8 cellular contexts compared by ENCODE assay signal in genomic region chrX:13652256-13653021, GRCh38. TPM values are rescaled to one million over a fixed set of nuclear protein-coding genes. Genes with fewer than 3 reads are reported as not detected.
DNase-seq lines count a peak whose midpoint lies in the region; ATAC-seq and TF ChIP-seq lines count a peak whose summit lies in the region.

No MANE protein-coding gene starts in this region.

- H3K4me1 ChIP-seq in DND-41 (ENCODE audit: insufficient read depth, low read length) (peaks cover 22% of the 10 kb centered on the region), spleen (peaks cover 9 to 31% (median 15%) of the 10 kb centered on the region in 6 donors)

- TF ChIP-seq POLR2A in spleen (IDR thresholded peaks at IDR 0.05) = no peak

- H3K4me3 ChIP-seq in DND-41 (ENCODE audit: low read depth in 1 of 2, low read length in 2 of 2) = peak overlapping the region; percentile 27 to 61; a peak in 3 of 4 replicates
- H3K4me3 ChIP-seq in spleen = peak overlapping the region; percentile 21 to 81 (median 52)

- H3K36me3 Mint-ChIP-seq in activated B cell treated with CpG ODN at 0.5 μM for 24 hours (ENCODE audit: low read depth) (peaks cover 14% of the 10 kb centered on the region), glutamatergic neuron (ENCODE audit: unreplicated experiment) (no peaks in the 10 kb centered on the region)

- WGBS in spleen, 5 donors = 21 to 36% (median 25%) methylated on average over 13 to 17 of the region's 17 CpGs

- CTCF ChIA-PET in activated B cell treated with CpG ODN at 0.5 μM for 24 hours (lab: Charles Lee) = interaction anchor here (1.4 kb wide), 1 partner anchor 82 kb away, joined by 4 read pairs; the partner anchor contains the start of genes OFD1 and TRAPPC2

- H3K9me3 Mint-ChIP-seq in activated B cell treated with CpG ODN at 0.5 μM for 24 hours (no peaks in the 10 kb centered on the region), glutamatergic neuron (ENCODE audit: unreplicated experiment) (peaks cover 4% of the 10 kb centered on the region)

- no peaks in the 10 kb centered on the region; the same call in 1 of the 2 replicates for H3K36me3 ChIP-seq in DND-41 (ENCODE audit: insufficient read depth, low read length)
- H3K36me3 ChIP-seq in spleen = peaks cover 0 to 21% (median 0%) of the 10 kb centered on the region in 6 donors

- peaks cover 19% of the 10 kb centered on the region for H3K79me2 ChIP-seq in DND-41 (ENCODE audit: insufficient read depth, low read length)

- intact Hi-C loops in activated B cell treated with CpG ODN at 0.5 μM for 24 hours (cut with micrococcal nuclease) (loop anchor here (1.0 to 5.0 kb wide), 6 partner anchors 82 to 1682 kb away; partner anchors contain the start of genes OFD1, PIGA, PRPS2 and TRAPPC2), spleen (cut with DNase I; ENCODE audit: low total_unique reads) (loop anchor here (10.0 kb wide), 2 partner anchors 102 to 382 kb away; no protein-coding TSS in a partner anchor), sciatic nerve (cut with DNase I) (no loop called here)

- H3K9me3 ChIP-seq in DND-41 (ENCODE audit: insufficient read depth, low read length, severe bottlenecking) (no peaks in the 10 kb centered on the region), spleen (no peaks in the 10 kb centered on the region)

- TF ChIP-seq CTCF in DND-41 (IDR thresholded peaks at IDR 0.05; ENCODE audit: borderline replicate concordance, extremely low read depth, low read length, poor library complexity, severe bottlenecking) (no peak), activated B cell treated with CpG ODN at 0.5 μM for 24 hours (IDR thresholded peaks at IDR 0.05) (no peak), glutamatergic neuron (IDR thresholded peaks at IDR 0.05; ENCODE audit: partially characterized antibody, unreplicated experiment) (no peak), spleen (IDR thresholded peaks at IDR 0.05 in 8 of 11, conservative IDR thresholded peaks at IDR 0.05 in 3 of 11) (peak in 1 of 11 experiments; percentile 12)

- POLR2A ChIA-PET in activated B cell treated with CpG ODN at 0.5 μM for 24 hours (lab: Charles Lee) = interaction anchor here (0.6 to 2.0 kb wide), 9 partner anchors 36 to 679 kb away, joined by 3 to 12 read pairs (median 4); partner anchors contain the start of genes GEMIN8, OFD1, RAB9A and TRAPPC2

- H3K9ac ChIP-seq in DND-41 (ENCODE audit: low read depth, low read length) = peak overlapping the region; percentile 62

- peak overlapping the region; percentile 92 for H3K4me2 ChIP-seq in DND-41 (ENCODE audit: insufficient read depth, low read length)

- H3K27me3 ChIP-seq in DND-41 (ENCODE audit: insufficient read depth, low read length, poor library complexity) (no peaks in the 10 kb centered on the region), spleen (replicated peaks in 1 of 7) (peaks cover 0 to under 1% (median 0%) of the 10 kb centered on the region in 7 donors)

- no peaks in the 10 kb centered on the region for H4K20me1 ChIP-seq in DND-41 (ENCODE audit: insufficient read depth, low read length)

- H3K4me3 Mint-ChIP-seq in activated B cell treated with CpG ODN at 0.5 μM for 24 hours (peak overlapping the region; percentile 91), glutamatergic neuron (ENCODE audit: unreplicated experiment) (peak overlapping the region; percentile 85)

- H3K4me1 Mint-ChIP-seq in activated B cell treated with CpG ODN at 0.5 μM for 24 hours = peaks cover 13% of the 10 kb centered on the region
- H3K4me1 Mint-ChIP-seq in glutamatergic neuron (ENCODE audit: low read depth, unreplicated experiment) = peaks cover 1% of the 10 kb centered on the region

- H3K27me3 Mint-ChIP-seq in activated B cell treated with CpG ODN at 0.5 μM for 24 hours = no peaks in the 10 kb centered on the region
- H3K27me3 Mint-ChIP-seq in glutamatergic neuron (ENCODE audit: unreplicated experiment) = no peaks in the 10 kb centered on the region

- ATAC-seq in DND-41 (ENCODE audit: insufficient read depth, low read depth) = no peak
- ATAC-seq in HG02759 (IDR thresholded peaks at IDR 0.05; ENCODE audit: unreplicated experiment) = peak; percentile 1
- ATAC-seq in activated B cell treated with CpG ODN at 0.5 μM for 24 hours (ENCODE audit: low read depth) = no peak
- no peak for ATAC-seq in left lobe of liver
- ATAC-seq in sciatic nerve = no peak

- H3K27ac Mint-ChIP-seq in activated B cell treated with CpG ODN at 0.5 μM for 24 hours (peak overlapping the region; percentile 91), glutamatergic neuron (ENCODE audit: unreplicated experiment) (peak overlapping the region; percentile 79)

- H3K27ac ChIP-seq in DND-41 (ENCODE audit: low read length) (peak overlapping the region; percentile 85), spleen (peak overlapping the region; percentile 82 to 98 (median 96))

- DNase-seq in DND-41 (no peak), activated B cell treated with CpG ODN at 0.5 μM for 24 hours (no peak), glutamatergic neuron (no peak), spleen (no peak), left lobe of liver (ENCODE audit: low spot score) (no peak), sciatic nerve (ENCODE audit: low spot score) (no peak), DMS153 treated with DMSO at 0.1 percent for 48 hours (lab: John Stamatoyannopoulos, UW; ENCODE audit: unreplicated experiment) (no peak)

- peak overlapping the region; percentile 78 for H2AFZ ChIP-seq in DND-41 (ENCODE audit: low read depth, low read length)

RNA-seq across cellular contexts. Expression of gene TCEANC, which starts 0.5 kb away (rescaled TPM):
- total RNA-seq in activated B cell treated with CpG ODN at 0.5 μM for 24 hours = 5.1 and 5.9 TPM in 2 replicates
- 6.3 TPM for total RNA-seq in glutamatergic neuron (ENCODE audit: unreplicated experiment)
- 10 to 100 TPM in 3 of 7 donors, 1 to 10 TPM in 4; 7.0 to 11.6 (median 8.8) TPM for total RNA-seq in spleen
- polyA plus RNA-seq in spleen = 1 to 10 TPM; 2.6 to 3.7 (median 3.5) TPM
- total RNA-seq in left lobe of liver = 6.8 TPM
- 10.9 TPM for total RNA-seq in sciatic nerve

RNA-seq across cellular contexts. Expression of gene RAB9A, which starts 36.5 kb away (rescaled TPM):
- total RNA-seq in activated B cell treated with CpG ODN at 0.5 μM for 24 hours (26.1 and 27.7 TPM in 2 replicates), glutamatergic neuron (ENCODE audit: unreplicated experiment) (14.2 TPM), spleen (10 to 100 TPM; 24.7 to 36.5 (median 30.7) TPM), left lobe of liver (8.5 TPM), sciatic nerve (27.2 TPM)
- 10 to 100 TPM; 20.3 to 24.1 (median 23.1) TPM for polyA plus RNA-seq in spleen
